In the genomic region with DNA sequence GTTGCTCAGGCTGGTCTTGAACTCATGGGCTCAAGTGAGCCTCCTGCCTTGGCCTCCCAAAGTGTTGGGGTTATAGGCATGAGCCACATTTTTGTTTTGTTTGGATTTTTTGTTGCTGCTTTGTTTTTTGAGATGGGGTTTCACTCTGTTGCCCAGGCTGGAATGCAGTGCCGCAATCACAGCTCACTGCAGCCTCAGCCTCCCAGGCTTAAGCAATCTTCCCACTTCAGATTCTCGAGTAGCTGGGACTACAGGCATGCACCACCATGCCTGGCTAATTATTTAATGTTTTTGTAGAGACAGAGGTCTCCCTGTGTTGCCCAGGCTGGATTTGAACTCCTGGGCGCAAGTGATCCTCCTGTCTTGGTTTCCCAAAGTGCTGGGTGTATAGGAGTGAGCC, we compare ENCODE assay signal across 16 cellular contexts. TPM values are rescaled to one million over a fixed set of nuclear protein-coding genes. Genes with fewer than 3 reads are reported as not detected.
"Had no signal": no experiment of that assay in that cellular context is flagged by ENCODE, and none has a peak within 500 bp of the region (broad histone marks: within the 10 kb centered on the region; RNA-seq: fewer than 3 reads in every experiment).

No MANE protein-coding gene starts in this region.

- H3K4me3 Mint-ChIP-seq: central memory CD8-positive, alpha-beta T cell; neural crest cell; stimulated activated effector memory CD8-positive, alpha-beta T cell treated with anti-CD3 and anti-CD28 coated beads, Interleukin-12 subunit alpha, Interleukin-12 subunit beta, amount 100 ng/mL, for 72 hours; T-cell had no signal

- H3K9me3 Mint-ChIP-seq: central memory CD8-positive, alpha-beta T cell; neural crest cell; stimulated activated effector memory CD8-positive, alpha-beta T cell treated with anti-CD3 and anti-CD28 coated beads, Interleukin-12 subunit alpha, Interleukin-12 subunit beta, amount 100 ng/mL, for 72 hours; T-cell had no signal

- H3K36me3 Mint-ChIP-seq: stimulated activated effector memory CD8-positive, alpha-beta T cell treated with anti-CD3 and anti-CD28 coated beads, Interleukin-12 subunit alpha, Interleukin-12 subunit beta, amount 100 ng/mL, for 72 hours; T-cell had no signal

- H3K27ac Mint-ChIP-seq: stimulated activated effector memory CD8-positive, alpha-beta T cell treated with anti-CD3 and anti-CD28 coated beads, Interleukin-12 subunit alpha, Interleukin-12 subunit beta, amount 100 ng/mL, for 72 hours; T-cell had no signal

- H3K4me2 ChIP-seq: SK-N-SH had no signal

- H3K27me3 Mint-ChIP-seq: central memory CD8-positive, alpha-beta T cell; T-cell had no signal

- H3K36me3 ChIP-seq: vagina had no signal

- H3K27me3 ChIP-seq: vagina had no signal

- ATAC-seq: left ventricle myocardium superior; psoas muscle; stimulated activated effector memory CD8-positive, alpha-beta T cell treated with anti-CD3 and anti-CD28 coated beads, Interleukin-12 subunit alpha, Interleukin-12 subunit beta, amount 100 ng/mL, for 72 hours; T-cell had no signal

- DNase-seq: activated CD4-positive, CD25-positive, alpha-beta regulatory T cell treated with anti-CD3 and anti-CD28 coated beads, Interleukin-2, amount 50 U/mL, for 72 hours; activated effector memory CD4-positive, alpha-beta T cell treated with Interleukin-2 at 50 U/mL for 16 hours; activated naive CD4-positive, alpha-beta T cell treated with anti-CD3 and anti-CD28 coated beads, Interleukin-2, amount 50 U/mL, for 16 hours; amniotic stem cell; effector CD8-positive, alpha-beta T cell; hippocampal formation; left ventricle myocardium superior; psoas muscle; SK-N-SH; stimulated activated CD4-positive, alpha-beta T cell treated with anti-CD3 and anti-CD28 coated beads, Interleukin-12 subunit alpha, Interleukin-12 subunit beta, amount 100 ng/mL, for 4 hours; T-cell; T-helper 9 cell had no signal

- H3K9me3 ChIP-seq: psoas muscle, SK-N-SH, vagina had no signal

- H3K27ac ChIP-seq: psoas muscle, vagina had no signal

- H3K4me3 ChIP-seq: psoas muscle, vagina had no signal

- H3K9ac ChIP-seq: SK-N-SH had no signal

- H3K4me1 ChIP-seq: psoas muscle, vagina had no signal

- H3K4me1 Mint-ChIP-seq: central memory CD8-positive, alpha-beta T cell; neural crest cell had no signal

RNA-seq across cellular contexts. Expression of a gene that starts 5.7 kb away (rescaled TPM):
- total RNA-seq: left ventricle myocardium superior, neural crest cell had no signal
